10 cellular contexts compared by ENCODE assay signal in genomic region chr6:148578489-148578814, GRCh38.
A peak's percentile ranks its signal among the peaks of the same experiment; 100 is the strongest.
DNase-seq lines count a peak whose midpoint lies in the region; ATAC-seq and TF ChIP-seq lines count a peak whose summit lies in the region.
"Had no signal": no experiment of that assay in that cellular context is flagged by ENCODE, and none has a peak within 500 bp of the region (broad histone marks: within the 10 kb centered on the region; RNA-seq: fewer than 3 reads in every experiment).

No MANE protein-coding gene starts in this region.

- CTCF ChIA-PET in activated CD4-positive, alpha-beta T cell treated with anti-CD3 and anti-CD28 coated beads for 36 hours (lab: Charles Lee), result interaction anchor here (0.9 to 1.9 kb wide), 17 partner anchors 16 to 855 kb away, joined by 3 to 15 read pairs (median 4); no protein-coding TSS in a partner anchor
- CTCF ChIA-PET in HCT116 (lab: Charles Lee), result interaction anchor here (0.6 to 2.5 kb wide), 28 partner anchors 9 to 1142 kb away, joined by 3 to 37 read pairs (median 5); no protein-coding TSS in a partner anchor

- RAD21 ChIA-PET in HCT116 (lab: Charles Lee; ENCODE audit: low non-redundant PET in 1 of 2, low total read pairs in 2 of 2, uncharacterized antibody in 2 of 2, unreplicated experiment in 2 of 2), result interaction anchor here (0.6 to 1.2 kb wide), 5 partner anchors 19 to 450 kb away, joined by 3 to 8 read pairs (median 3); no protein-coding TSS in a partner anchor

- H3K27ac ChIP-seq in HCT116 (ENCODE audit: low read depth, low read length), result no peak overlapping the region
- peak overlapping the region; percentile 4 for H3K27ac ChIP-seq in parathyroid adenoma

- TF ChIP-seq CTCF in HCT116 (IDR thresholded peaks at IDR 0.05 in 2 of 3, conservative IDR thresholded peaks at IDR 0.05 in 1 of 3; ENCODE audit: borderline replicate concordance in 1 of 3, insufficient read depth in 1 of 3, low read depth in 2 of 3, low read length in 2 of 3), result no peak
- TF ChIP-seq CTCF in Loucy (conservative IDR thresholded peaks at IDR 0.05; ENCODE audit: low read length), result peak; percentile 8; the same call in 1 of the 2 replicates
- no peak for TF ChIP-seq CTCF in parathyroid adenoma (IDR thresholded peaks at IDR 0.05)

- H3K27me3 ChIP-seq in HCT116 (ENCODE audit: insufficient read depth, low read length) (0 out of 2 replicates have a peak, but pooled peaks cover 5% of the 10 kb centered on the region), Loucy (ENCODE audit: insufficient read depth, low read length, poor library complexity, severe bottlenecking) (no peaks in the 10 kb centered on the region), parathyroid adenoma (ENCODE audit: control insufficient read depth, insufficient read depth, low read length) (no peaks in the 10 kb centered on the region)

- no peak for DNase-seq in activated CD4-positive, alpha-beta T cell treated with anti-CD3 and anti-CD28 coated beads for 36 hours
- no peak for DNase-seq in activated CD4-positive, alpha-beta T cell treated with anti-CD3 and anti-CD28 coated beads for 4 hours
- no peak for DNase-seq in HCT116 (ENCODE audit: low read depth, low spot score)
- DNase-seq in amygdala (lab: John Stamatoyannopoulos, UW), result no peak
- DNase-seq in globus pallidus (ENCODE audit: low spot score), result no peak
- DNase-seq in SW 1271 (lab: John Stamatoyannopoulos, UW), result no peak

- peak; percentile 20 for ATAC-seq in activated CD4-positive, alpha-beta T cell treated with anti-CD3 and anti-CD28 coated beads for 36 hours
- peak; percentile 60 for ATAC-seq in HCT116

- peaks cover 5% of the 10 kb centered on the region for H3K4me1 Mint-ChIP-seq in activated CD4-positive, alpha-beta T cell treated with anti-CD3 and anti-CD28 coated beads for 36 hours

- H3K79me2 ChIP-seq in HCT116 (ENCODE audit: insufficient read depth, low read length) (no peaks in the 10 kb centered on the region), Loucy (ENCODE audit: insufficient read depth, low read length) (no peaks in the 10 kb centered on the region), parathyroid adenoma (no peaks in the 10 kb centered on the region)

- H3K9me3 Mint-ChIP-seq in activated CD4-positive, alpha-beta T cell treated with anti-CD3 and anti-CD28 coated beads for 36 hours (ENCODE audit: low read depth), result no peaks in the 10 kb centered on the region
- H3K9me3 Mint-ChIP-seq: activated B cell treated with CpG ODN at 0.5 μM for 24 hours had no signal

- TF ChIP-seq POLR2A in HCT116 (IDR thresholded peaks at IDR 0.05; ENCODE audit: borderline replicate concordance, extremely low read depth, insufficient read depth, insufficient read length), result no peak

- no peak overlapping the region for H3K4me3 ChIP-seq in HCT116 (replicated peaks in 1 of 2; ENCODE audit: low read depth in 1 of 2, low read length in 2 of 2)
- H3K4me3 ChIP-seq in Loucy (ENCODE audit: low read length, poor library complexity, severe bottlenecking), result no peak overlapping the region
- no peak overlapping the region for H3K4me3 ChIP-seq in parathyroid adenoma (ENCODE audit: low read depth, low read length)
- H3K4me3 ChIP-seq: mucosa of descending colon had no signal

- POLR2A ChIA-PET in activated CD4-positive, alpha-beta T cell treated with anti-CD3 and anti-CD28 coated beads for 36 hours (lab: Charles Lee), result no interaction called here
- POLR2A ChIA-PET in HCT116 (lab: Charles Lee), result interaction anchor here (1.1 kb wide), 1 partner anchor 853 kb away, joined by 3 read pairs; no protein-coding TSS in a partner anchor

- no peaks in the 10 kb centered on the region for H3K9me3 ChIP-seq in HCT116 (ENCODE audit: control insufficient read depth in 1 of 2, insufficient read depth in 1 of 2, low read depth in 1 of 2, low read length in 2 of 2)
- H3K9me3 ChIP-seq in Loucy (ENCODE audit: insufficient read depth, low read depth, low read length), result no peaks in the 10 kb centered on the region
- H3K9me3 ChIP-seq in parathyroid adenoma (ENCODE audit: control insufficient read depth, low read length), result no peaks in the 10 kb centered on the region
- H3K9me3 ChIP-seq: mucosa of descending colon had no signal

- no peak overlapping the region for H3K9ac ChIP-seq in HCT116 (ENCODE audit: low read length)
- no peak overlapping the region for H3K9ac ChIP-seq in Loucy (ENCODE audit: low read depth, low read length, poor library complexity, severe bottlenecking)
- no peak overlapping the region for H3K9ac ChIP-seq in parathyroid adenoma

- no peaks in the 10 kb centered on the region for H3K36me3 ChIP-seq in HCT116 (ENCODE audit: control insufficient read depth in 1 of 2, insufficient read depth in 2 of 2, low read length in 2 of 2)
- no peaks in the 10 kb centered on the region for H3K36me3 ChIP-seq in Loucy (ENCODE audit: insufficient read depth, low read length)
- H3K36me3 ChIP-seq in parathyroid adenoma (ENCODE audit: control insufficient read depth, insufficient read depth, low read length), result no peaks in the 10 kb centered on the region

- H3K36me3 Mint-ChIP-seq in activated CD4-positive, alpha-beta T cell treated with anti-CD3 and anti-CD28 coated beads for 36 hours (ENCODE audit: low read depth), result no peaks in the 10 kb centered on the region

- intact Hi-C loops in activated CD4-positive, alpha-beta T cell treated with anti-CD3 and anti-CD28 coated beads for 36 hours (cut with DNase I, micrococcal nuclease), result loop anchor here (1.0 to 5.0 kb wide), 4 partner anchors 169 to 854 kb away; partner anchors contain the start of gene UST (in 2 of the 2)
- intact Hi-C loops in HCT116 (cut with micrococcal nuclease), result loop anchor here (1.0 to 10.0 kb wide), 4 partner anchors 370 to 936 kb away; no protein-coding TSS in a partner anchor

- peaks cover 37% of the 10 kb centered on the region for H3K27me3 Mint-ChIP-seq in activated CD4-positive, alpha-beta T cell treated with anti-CD3 and anti-CD28 coated beads for 36 hours

- H3K4me2 ChIP-seq in HCT116 (ENCODE audit: low read length), result peak overlapping the region; percentile 30; the same call in 1 of the 2 replicates
- H3K4me2 ChIP-seq in Loucy (ENCODE audit: low read depth, low read length, poor library complexity, severe bottlenecking), result no peak overlapping the region
- H3K4me2 ChIP-seq in parathyroid adenoma (ENCODE audit: low read length), result no peak overlapping the region

- no peaks in the 10 kb centered on the region for H3K9me2 ChIP-seq in HCT116 (ENCODE audit: insufficient read depth)
- no peaks in the 10 kb centered on the region for H3K9me2 ChIP-seq in Loucy (replicated peaks; ENCODE audit: low read depth, low read length)

- H3F3A ChIP-seq in Loucy (ENCODE audit: low read depth), result no peaks in the 10 kb centered on the region

- BruUV-seq in HCT116 (replicated peaks; lab: Mats Ljungman, UMichigan), result no TSS peak

- H3K4me1 ChIP-seq in HCT116 (ENCODE audit: control insufficient read depth in 1 of 2, insufficient read depth in 2 of 2, low read length in 2 of 2) (peaks cover 0 to 7% of the 10 kb centered on the region in 2 experiments; a peak in 1 of 4 replicates), Loucy (ENCODE audit: insufficient read depth, low read length, poor library complexity, severe bottlenecking) (peaks cover 5% of the 10 kb centered on the region), parathyroid adenoma (peaks cover 3% of the 10 kb centered on the region)

- H4K20me1 ChIP-seq in HCT116 (ENCODE audit: insufficient read depth) (no peaks in the 10 kb centered on the region), Loucy (ENCODE audit: insufficient read depth, low read length, poor library complexity, severe bottlenecking) (no peaks in the 10 kb centered on the region)

- H3K27ac Mint-ChIP-seq in activated CD4-positive, alpha-beta T cell treated with anti-CD3 and anti-CD28 coated beads for 36 hours, result no peak overlapping the region

- H2AFZ ChIP-seq in HCT116 (ENCODE audit: low read depth, low read length, poor library complexity, severe bottlenecking) (peak overlapping the region; percentile 91), Loucy (ENCODE audit: low read length) (peak overlapping the region; percentile 3; the same call in 1 of the 2 replicates), parathyroid adenoma (peak overlapping the region; percentile 43)

- TF ChIP-seq RAD21 in HCT116 (IDR thresholded peaks at IDR 0.05; ENCODE audit: low read depth), result no peak

- H3K4me3 Mint-ChIP-seq in activated CD4-positive, alpha-beta T cell treated with anti-CD3 and anti-CD28 coated beads for 36 hours, result no peak overlapping the region
- H3K4me3 Mint-ChIP-seq: activated B cell treated with CpG ODN at 0.5 μM for 24 hours had no signal

TF ChIP-seq in HCT116, 20 proteins besides CTCF, POLR2A, EP300 and RAD21:
- TF ChIP-seq SP1 (IDR thresholded peaks at IDR 0.05; ENCODE audit: low read depth) (no peak), FOSL1 (IDR thresholded peaks at IDR 0.05; ENCODE audit: low read depth) (no peak), CEBPB (IDR thresholded peaks at IDR 0.05; ENCODE audit: low read depth) (no peak)

Comparison
In these comparisons a context has a peak if more than half of its experiments do, and no peak if none do; other contexts are left out.
1. H2AFZ ChIP-seq: peak in every context shown above with its lines; median percentile 91 in HCT116; 43 in parathyroid adenoma; 3 in Loucy.